In genomic region chrX:1557442-1557841, GRCh38 we compare ENCODE assay signal across 10 cellular contexts. TPM values are rescaled to one million over a fixed set of nuclear protein-coding genes. Genes with fewer than 3 reads are reported as not detected.
DNase-seq lines count a peak whose midpoint lies in the region; ATAC-seq and TF ChIP-seq lines count a peak whose summit lies in the region.
"Not testable (repeated sequence)": the region's sequence is repeated elsewhere in the genome, so short reads cannot be mapped to it uniquely, and the experiment has no call there.
"Had no signal": no experiment of that assay in that cellular context is flagged by ENCODE, and none has a peak within 500 bp of the region (broad histone marks: within the 10 kb centered on the region; RNA-seq: fewer than 3 reads in every experiment).

No MANE protein-coding gene starts in this region.

- ATAC-seq in T-cell (replicated peaks in 1 of 4); memory B cell (ENCODE audit: low read depth); upper lobe of right lung: not testable (repeated sequence)

- H3K4me1 ChIP-seq in CD8-positive, alpha-beta memory T cell (ENCODE audit: insufficient read depth, low read length) = peaks cover 53% of the 10 kb centered on the region
- H3K4me1 ChIP-seq in upper lobe of right lung = not testable (repeated sequence)

- not testable (repeated sequence) for H3K27me3 ChIP-seq in CD8-positive, alpha-beta memory T cell (ENCODE audit: insufficient read depth, low read length, poor library complexity, severe bottlenecking); upper lobe of right lung

- H3K27me3 Mint-ChIP-seq in CD8-positive, alpha-beta memory T cell; T-cell; activated naive CD4-positive, alpha-beta T cell treated with anti-CD3 and anti-CD28 coated beads, Interleukin-2, amount 10 ng/mL, durations not matched to agents 7 days and 5 days; memory B cell; osteocyte (ENCODE audit: unreplicated experiment): not testable (repeated sequence)

- CTCF ChIA-PET in CD8-positive, alpha-beta memory T cell (lab: Charles Lee); T-cell (lab: Charles Lee); activated naive CD4-positive, alpha-beta T cell treated with anti-CD3 and anti-CD28 coated beads, Interleukin-2, amount 10 ng/mL, durations not matched to agents 7 days and 5 days (lab: Charles Lee): not testable (repeated sequence)

- not testable (repeated sequence) for H3K4me3 Mint-ChIP-seq in CD8-positive, alpha-beta memory T cell; activated naive CD4-positive, alpha-beta T cell treated with anti-CD3 and anti-CD28 coated beads, Interleukin-2, amount 10 ng/mL, durations not matched to agents 7 days and 5 days; memory B cell; osteocyte (ENCODE audit: unreplicated experiment)
- H3K4me3 Mint-ChIP-seq in T-cell = peak overlapping the region in 1 of 3 donors; percentile 1

- H3K9me3 Mint-ChIP-seq in CD8-positive, alpha-beta memory T cell; memory B cell; osteocyte (ENCODE audit: unreplicated experiment): not testable (repeated sequence)
- peaks cover 8 to 17% (median 11%) of the 10 kb centered on the region in 3 donors for H3K9me3 Mint-ChIP-seq in T-cell
- peaks cover 16% of the 10 kb centered on the region for H3K9me3 Mint-ChIP-seq in activated naive CD4-positive, alpha-beta T cell treated with anti-CD3 and anti-CD28 coated beads, Interleukin-2, amount 10 ng/mL, durations not matched to agents 7 days and 5 days

- TF ChIP-seq CTCF in osteocyte (IDR thresholded peaks at IDR 0.05); upper lobe of right lung (IDR thresholded peaks at IDR 0.05): not testable (repeated sequence)

- peaks cover 1 to 13% (median 2%) of the 10 kb centered on the region in 3 donors for H3K36me3 Mint-ChIP-seq in CD8-positive, alpha-beta memory T cell
- H3K36me3 Mint-ChIP-seq in T-cell (peaks cover 13% of the 10 kb centered on the region), memory B cell (peaks cover 10% of the 10 kb centered on the region)
- peaks cover 20% of the 10 kb centered on the region for H3K36me3 Mint-ChIP-seq in activated naive CD4-positive, alpha-beta T cell treated with anti-CD3 and anti-CD28 coated beads, Interleukin-2, amount 10 ng/mL, durations not matched to agents 7 days and 5 days
- not testable (repeated sequence) for H3K36me3 Mint-ChIP-seq in osteocyte (ENCODE audit: unreplicated experiment)

- POLR2A ChIA-PET in CD8-positive, alpha-beta memory T cell (lab: Charles Lee); T-cell (lab: Charles Lee): not testable (repeated sequence)

- intact Hi-C loops in upper lobe of right lung (cut with DNase I) = not testable (repeated sequence)

- peaks cover 11% of the 10 kb centered on the region for H3K9me3 ChIP-seq in CD8-positive, alpha-beta memory T cell (ENCODE audit: low read length)
- not testable (repeated sequence) for H3K9me3 ChIP-seq in upper lobe of right lung

- not testable (repeated sequence) for H3K4me3 ChIP-seq in CD8-positive, alpha-beta memory T cell (ENCODE audit: low read length); upper lobe of right lung

- H3K27ac Mint-ChIP-seq in CD8-positive, alpha-beta memory T cell = peak overlapping the region; percentile 1 to 96 (median 72)
- H3K27ac Mint-ChIP-seq in T-cell = peak overlapping the region; percentile 71 to 87
- peak overlapping the region; percentile 68 for H3K27ac Mint-ChIP-seq in activated naive CD4-positive, alpha-beta T cell treated with anti-CD3 and anti-CD28 coated beads, Interleukin-2, amount 10 ng/mL, durations not matched to agents 7 days and 5 days
- H3K27ac Mint-ChIP-seq in memory B cell = peak overlapping the region; percentile 0
- H3K27ac Mint-ChIP-seq in osteocyte (ENCODE audit: unreplicated experiment) = not testable (repeated sequence)

- not testable (repeated sequence) for DNase-seq in CD8-positive, alpha-beta memory T cell; activated naive CD4-positive, alpha-beta T cell treated with anti-CD3 and anti-CD28 coated beads, Interleukin-2, amount 10 ng/mL, durations not matched to agents 7 days and 5 days; memory B cell (ENCODE audit: low spot score in 2 of 2)
- DNase-seq in T-cell (peak in 1 of 34 experiments; percentile 2), osteocyte (ENCODE audit: extremely low spot score, unreplicated experiment) (peak; percentile 27), upper lobe of right lung (peak; percentile 11)
- peak; percentile 35 for DNase-seq in activated CD8-positive, alpha-beta memory T cell treated with anti-CD3 and anti-CD28 coated beads for 24 hours

- H3K4me1 Mint-ChIP-seq in CD8-positive, alpha-beta memory T cell = peaks cover 57 to 64% (median 59%) of the 10 kb centered on the region in 3 donors
- H3K4me1 Mint-ChIP-seq in T-cell (peaks cover 58 to 83% (median 68%) of the 10 kb centered on the region in 3 donors), memory B cell (peaks cover 29% of the 10 kb centered on the region)
- peaks cover 66% of the 10 kb centered on the region for H3K4me1 Mint-ChIP-seq in activated naive CD4-positive, alpha-beta T cell treated with anti-CD3 and anti-CD28 coated beads, Interleukin-2, amount 10 ng/mL, durations not matched to agents 7 days and 5 days
- not testable (repeated sequence) for H3K4me1 Mint-ChIP-seq in osteocyte (ENCODE audit: unreplicated experiment)

- H3K27ac ChIP-seq in CD8-positive, alpha-beta memory T cell (ENCODE audit: low read depth, low read length); upper lobe of right lung: not testable (repeated sequence)

- H3K36me3 ChIP-seq in CD8-positive, alpha-beta memory T cell (ENCODE audit: insufficient read depth, low read length); upper lobe of right lung: not testable (repeated sequence)

RNA-seq across cellular contexts. Expression of gene P2RY8, which starts 20.5 kb away (rescaled TPM):
- 10 to 100 TPM; 47.1 to 50.1 TPM for total RNA-seq in CD8-positive, alpha-beta memory T cell
- polyA plus RNA-seq in CD8-positive, alpha-beta memory T cell = 302 TPM
- 100 to 1,000 TPM; 114 to 219 (median 182) TPM for total RNA-seq in T-cell
- total RNA-seq in osteocyte = not detected in 2 replicates
- 3.1 TPM for total RNA-seq in upper lobe of right lung
- total RNA-seq: HFFc6 had no signal

RNA-seq across cellular contexts. Expression of gene AKAP17A, which starts 34.0 kb away (rescaled TPM):
- 10 to 100 TPM; 73.0 to 74.5 TPM for total RNA-seq in CD8-positive, alpha-beta memory T cell
- 52.1 TPM for polyA plus RNA-seq in CD8-positive, alpha-beta memory T cell
- total RNA-seq in T-cell = 100 to 1,000 TPM; 120 to 162 (median 155) TPM
- 43.6 and 48.7 TPM in 2 replicates for total RNA-seq in osteocyte
- total RNA-seq in upper lobe of right lung = 46.3 TPM

RNA-seq across cellular contexts. Expression of gene ASMT, which starts 57.4 kb away (rescaled TPM):
- 1 to 10 TPM; 1.9 to 2.1 TPM for total RNA-seq in CD8-positive, alpha-beta memory T cell
- polyA plus RNA-seq in CD8-positive, alpha-beta memory T cell = 0.40 TPM
- total RNA-seq in T-cell (under 1 TPM in 1 of 5 donors, not detected in 4; 0.98 TPM), osteocyte (not detected in 2 replicates), upper lobe of right lung (not detected)
- total RNA-seq: B cell, Daoy had no signal

Comparison
In these comparisons a context has a peak if more than half of its experiments do, and no peak if none do; other contexts are left out.
1. RNA of gene P2RY8, which starts 20.5 kb away (total RNA-seq): 114 to 219 TPM in T-cell and 47.1 to 50.1 TPM in CD8-positive, alpha-beta memory T cell; 3.1 TPM in upper lobe of right lung (single experiment) and not detected in osteocyte; every median in the first group is over 10 times any median in the second.